Comparison of ENCODE assay signal across 8 cellular contexts in the genomic region with DNA sequence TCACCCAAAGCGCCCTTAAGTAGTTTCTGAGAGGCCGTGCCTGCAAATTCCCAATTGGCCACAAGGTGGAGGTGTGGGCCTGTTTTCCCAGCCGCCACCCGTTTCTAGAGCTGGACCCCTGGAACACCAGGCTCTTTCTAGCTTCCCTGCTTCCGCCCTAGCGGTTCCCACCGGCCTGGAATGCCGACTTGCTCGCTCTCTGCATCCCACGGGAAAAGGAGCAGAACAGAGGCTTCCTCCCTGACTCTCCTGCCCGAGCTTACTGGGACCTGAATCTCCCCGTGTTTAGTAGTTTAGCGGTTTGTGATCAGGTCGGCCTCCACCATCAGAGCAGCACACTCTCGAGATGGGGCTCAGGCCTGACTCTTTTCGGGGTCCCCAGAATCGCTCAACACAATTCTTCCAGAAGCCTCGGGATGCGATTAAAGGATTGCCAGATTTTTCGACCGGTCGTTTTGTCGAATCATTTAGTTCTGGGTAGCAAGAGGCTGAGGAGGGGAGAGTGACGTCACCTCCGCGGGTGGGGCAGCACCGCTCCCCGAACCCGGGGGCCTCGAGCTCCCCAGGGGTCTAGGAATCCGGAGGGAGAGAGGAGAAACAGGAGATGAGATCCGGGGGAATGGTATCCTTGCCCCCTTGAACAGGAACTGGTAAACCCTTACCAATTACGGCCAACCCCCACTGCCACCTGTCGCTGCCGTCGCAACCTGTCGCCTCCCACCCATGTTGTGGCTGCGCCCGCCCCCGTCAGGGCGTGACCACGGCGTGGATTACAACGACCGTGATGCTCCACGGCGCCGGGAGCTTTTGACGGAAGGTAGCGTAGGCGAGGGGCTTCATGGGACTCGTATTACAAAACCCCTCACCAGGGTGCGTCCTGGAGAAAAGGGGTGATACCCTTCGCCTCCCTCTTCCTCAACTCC. TPM values are rescaled to one million over a fixed set of nuclear protein-coding genes. Genes with fewer than 3 reads are reported as not detected.
DNase-seq lines count a peak whose midpoint lies in the region; ATAC-seq, FAIRE-seq and TF ChIP-seq lines count a peak whose summit lies in the region.

No MANE protein-coding gene starts in this region.

- TF ChIP-seq CTCF in K562 (IDR thresholded peaks at IDR 0.05 in 2 of 3, conservative IDR thresholded peaks at IDR 0.05 in 1 of 3; ENCODE audit: insufficient read depth in 2 of 3, low read depth in 1 of 3, low read length in 3 of 3) (peak; percentile 89 to 91 (median 90)), keratinocyte (optimal IDR thresholded peaks at IDR 0.05 in 1 of 3, IDR thresholded peaks at IDR 0.05 in 1 of 3, conservative IDR thresholded peaks at IDR 0.05 in 1 of 3; ENCODE audit: extremely low read depth in 1 of 3, insufficient read depth in 2 of 3, low read length in 3 of 3) (peak; percentile 66 to 81 (median 77))

- DNase-seq in DMS 273 (lab: John Stamatoyannopoulos, UW; ENCODE audit: unreplicated experiment) (peak; percentile 79), GOT3 (lab: John Stamatoyannopoulos, UW) (peak; percentile 27), NCI-H1417 treated with DMSO at 0.1 percent for 48 hours (lab: John Stamatoyannopoulos, UW) (peak; percentile 37), UCSD-AML1 (lab: John Stamatoyannopoulos, UW; ENCODE audit: unreplicated experiment) (peak; percentile 89), K562 (ENCODE audit: extremely low read depth in 1 of 4, low spot score in 3 of 4) (peak; percentile 70 to 93 (median 78)), keratinocyte (ENCODE audit: low read depth, low spot score) (no peak)
- peak; percentile 71 to 85 for DNase-seq in stimulated activated CD4-positive, alpha-beta T cell treated with anti-CD3 and anti-CD28 coated beads, Interleukin-15, amount 100 ng/mL, for 1 hour (ENCODE audit: low read depth in 1 of 2, low spot score in 1 of 2)

- peaks cover 36 to 38% of the 10 kb centered on the region in 2 experiments for H3K4me1 ChIP-seq in K562 (replicated peaks in 1 of 2; ENCODE audit: control insufficient read depth in 2 of 2, insufficient read depth in 2 of 2, low read length in 2 of 2)
- peaks cover 3% of the 10 kb centered on the region for H3K4me1 ChIP-seq in keratinocyte (ENCODE audit: control insufficient read depth, extremely low read depth, insufficient read depth, low read length)

- H3K27ac ChIP-seq in K562 (ENCODE audit: extremely low read depth, low read depth, low read length) = peak overlapping the region; percentile 95
- H3K27ac ChIP-seq in keratinocyte (ENCODE audit: control insufficient read depth, insufficient read depth, low read length) = no peak overlapping the region

- peak overlapping the region; percentile 72 to 94 for H3K9ac ChIP-seq in K562 (ENCODE audit: insufficient read depth in 1 of 2, low read depth in 2 of 2, low read length in 2 of 2)
- no peak overlapping the region for H3K9ac ChIP-seq in keratinocyte (ENCODE audit: control insufficient read depth, extremely low read depth, insufficient read depth, low read length)

- CTCF ChIA-PET in K562 (lab: Yijun Ruan, JAX; ENCODE audit: low intra/inter-chr PET ratio) = interaction anchor here (0.5 to 2.5 kb wide), 6 partner anchors 57 to 347 kb away, joined by 3 to 14 read pairs (median 7); no protein-coding TSS in a partner anchor

- peak; percentile 86 to 91 for TF ChIP-seq RAD21 in K562 (CRISPR knock-in tag; conservative IDR thresholded peaks at IDR 0.05 in 1 of 2, IDR thresholded peaks at IDR 0.05 in 1 of 2)

- H4K20me1 ChIP-seq in K562 (replicated peaks; ENCODE audit: control insufficient read depth, insufficient read depth, low read length) (no peaks in the 10 kb centered on the region), keratinocyte (ENCODE audit: control insufficient read depth, extremely low read depth, insufficient read depth, low read length) (no peaks in the 10 kb centered on the region)

- H3K9me1 ChIP-seq in K562 (ENCODE audit: control insufficient read depth, insufficient read depth, low read length) = peaks cover 5% of the 10 kb centered on the region
- no peaks in the 10 kb centered on the region for H3K9me1 ChIP-seq in keratinocyte (ENCODE audit: control insufficient read depth, extremely low read depth, insufficient read depth, low read length)

- H3K79me2 ChIP-seq in K562 (ENCODE audit: control insufficient read depth, insufficient read depth, low read length) (peaks cover 28% of the 10 kb centered on the region), keratinocyte (ENCODE audit: control insufficient read depth, insufficient read depth, low read length) (no peaks in the 10 kb centered on the region)

- intact Hi-C loops in K562 (cut with micrococcal nuclease) = loop anchor here (1.0 kb wide), 1 partner anchor 104 kb away; no protein-coding TSS in a partner anchor

- peak; percentile 90 for FAIRE-seq in K562 (lab: Jason Lieb, UNC)
- no peak for FAIRE-seq in keratinocyte (lab: Jason Lieb, UNC)

- dilution Hi-C loops in keratinocyte (cut with MboI; ENCODE audit: extremely low pct_ligation_motif_present, low sequenced_read_pairs) = no loop called here

- ATAC-seq in K562 = peak; percentile 85
- ATAC-seq in GM19467 (IDR thresholded peaks at IDR 0.05; ENCODE audit: unreplicated experiment) = no peak

- no peak for TF ChIP-seq EP300 in K562 (IDR thresholded peaks at IDR 0.05; ENCODE audit: low read length)

- 1% methylated on average over 50 of the region's 54 CpGs for WGBS in K562 (ENCODE audit: insufficient coverage, low coverage, missing lambda C conversion rate)

- H3K27me3 ChIP-seq in K562 (ENCODE audit: control insufficient read depth in 2 of 2, insufficient read depth in 2 of 2, low read length in 2 of 2) = no peaks in the 10 kb centered on the region
- H3K27me3 ChIP-seq in keratinocyte (ENCODE audit: control insufficient read depth, extremely low read depth, insufficient read depth, low read length) = peaks cover 4% of the 10 kb centered on the region

- H3K4me2 ChIP-seq in K562 (ENCODE audit: insufficient read depth, low read length) (peak overlapping the region; percentile 94), keratinocyte (ENCODE audit: control insufficient read depth, extremely low read depth, insufficient read depth, low read depth, low read length) (peak overlapping the region; percentile 70)

- TF ChIP-seq POLR2A in K562 (conservative IDR thresholded peaks at IDR 0.05) = peak; percentile 3

- peak overlapping the region; percentile 94 for H2AFZ ChIP-seq in K562 (ENCODE audit: low read depth, low read length)
- H2AFZ ChIP-seq in keratinocyte (ENCODE audit: control insufficient read depth, low read length) = peak overlapping the region; percentile 79

- POLR2A ChIA-PET in K562 (lab: Yijun Ruan, JAX) = interaction anchor here (0.5 to 2.3 kb wide), 17 partner anchors 11 to 216 kb away, joined by 3 to 11 read pairs (median 4); a partner anchor contains a TSS

- in situ Hi-C loops in K562 (cut with MboI) = loop anchor here (10.0 kb wide), 1 partner anchor 427 kb away; no protein-coding TSS in a partner anchor

- no peaks in the 10 kb centered on the region for H3K9me3 ChIP-seq in K562 (replicated peaks; ENCODE audit: control insufficient read depth, insufficient read depth, low read depth, low read length)
- no peaks in the 10 kb centered on the region for H3K9me3 ChIP-seq in keratinocyte (ENCODE audit: control insufficient read depth, low read depth, low read length)

- peak overlapping the region; percentile 43 for H3K4me3 ChIP-seq in K562
- peak overlapping the region; percentile 16 to 51 (median 24) for H3K4me3 ChIP-seq in keratinocyte (ENCODE audit: control insufficient read depth in 2 of 3, extremely low read depth in 1 of 3, insufficient read depth in 2 of 3, low read depth in 1 of 3, low read length in 3 of 3)

- H3K36me3 ChIP-seq in K562 (ENCODE audit: control insufficient read depth, insufficient read depth, low read length) (no peaks in the 10 kb centered on the region; the same call in 2 of the 3 replicates), keratinocyte (ENCODE audit: control insufficient read depth in 2 of 2, extremely low read depth in 1 of 2, insufficient read depth in 2 of 2, low read length in 2 of 2) (no peaks in the 10 kb centered on the region)

- TSS peak; percentile 89 for BruUV-seq in K562 (replicated peaks; lab: Mats Ljungman, UMichigan)

RNA-seq across cellular contexts. Expression of a gene that starts 8.0 kb away (rescaled TPM):
- 3.9 and 8.3 TPM in 2 replicates for total RNA-seq in K562 (2011; cell fraction: chromatin; rRNA removed; ENCODE audit: low replicate concordance)
- 5.0 and 5.5 TPM in 2 replicates for total RNA-seq in K562 (2011; cell fraction: nucleolus; rRNA removed)
- total RNA-seq in K562 (2011; cell fraction: nucleoplasm; rRNA removed) = 3.6 and 5.6 TPM in 2 replicates
- total RNA-seq in K562 (2014; rRNA removed) = 0.41 and 0.78 TPM in 2 replicates
- 0.45 and 0.65 TPM in 2 replicates for total RNA-seq in K562 (2014; rRNA removed; fragmentation: Illumina TruSeq; extraction: Trizol)
- total RNA-seq in K562 (2015; rRNA removed; fragmentation: Illumina TruSeq; extraction: Trizol) = 0.45 and 0.76 TPM in 2 replicates
- 1.9 and 2.3 TPM in 2 replicates for total RNA-seq in K562 (2021)
- polyA plus RNA-seq in K562 (2011; rRNA removed) = 1.2 and 1.9 TPM in 2 replicates
- polyA plus RNA-seq in K562 (2011; cell fraction: cytosol; rRNA removed) = 1.4 and 1.9 TPM in 2 replicates
- polyA plus RNA-seq in K562 (2011; cell fraction: nucleus; rRNA removed) = 11.3 and 12.5 TPM in 2 replicates
- polyA plus RNA-seq in K562 (2012) = 2.0 and 3.0 TPM in 2 replicates
- polyA plus RNA-seq in K562 (2014; fragmentation: Illumina TruSeq; extraction: Trizol) = 0.89 and 1.1 TPM in 2 replicates
- polyA plus RNA-seq in K562 (2014; fragmentation: Nextera tagmentation; extraction: Ambion mirVana) = under 1 TPM; 0.25 to 0.49 TPM
- polyA plus RNA-seq in K562 (2014; rRNA removed) = 0.69 and 1.6 TPM in 2 replicates
- 0.42 and 0.57 TPM in 2 replicates for polyA minus RNA-seq in K562 (2011; rRNA and poly(A)+ RNA removed)
- polyA minus RNA-seq in K562 (2011; cell fraction: cytosol; rRNA and poly(A)+ RNA removed) = 1.5 TPM in 1 of 2 replicates, not detected in the other
- 2.0 and 2.2 TPM in 2 replicates for polyA minus RNA-seq in K562 (2011; cell fraction: nucleus; rRNA and poly(A)+ RNA removed)
- polyA plus RNA-seq in keratinocyte = 0.51 to 2.8 TPM (median 0.94 TPM) in 3 replicates
- polyA plus RNA-seq in keratinocyte (2011; ENCODE audit: low read depth) = not detected
- 0.22 and 0.31 TPM in 2 replicates for polyA plus RNA-seq in keratinocyte (2011; cell fraction: cytosol; rRNA removed)
- 6.2 and 6.7 TPM in 2 replicates for polyA plus RNA-seq in keratinocyte (2011; cell fraction: nucleus; rRNA removed)
- 0.30 and 1.2 TPM in 2 replicates for polyA plus RNA-seq in keratinocyte (2012; ENCODE audit: low replicate concordance)
- 0.67 to 0.96 TPM in 2 of 3 replicates, not detected in the other for polyA minus RNA-seq in keratinocyte
- not detected for polyA minus RNA-seq in keratinocyte (2011; cell fraction: cytosol; rRNA and poly(A)+ RNA removed)
- 0.23 and 0.63 TPM in 2 replicates for polyA minus RNA-seq in keratinocyte (2011; cell fraction: nucleus; rRNA and poly(A)+ RNA removed)

RNA-seq across cellular contexts. Expression of a gene that starts 18.8 kb away (rescaled TPM):
- 31.6 and 83.2 TPM in 2 replicates for total RNA-seq in K562 (2011; cell fraction: chromatin; rRNA removed; ENCODE audit: low replicate concordance)
- total RNA-seq in K562 (2011; cell fraction: nucleolus; rRNA removed) = 66.3 and 72.5 TPM in 2 replicates
- total RNA-seq in K562 (2011; cell fraction: nucleoplasm; rRNA removed) = 41.0 and 45.6 TPM in 2 replicates
- total RNA-seq in K562 (2014; rRNA removed) (51.4 and 68.1 TPM in 2 replicates), K562 (2014; rRNA removed; fragmentation: Illumina TruSeq; extraction: Trizol) (10.6 and 12.3 TPM in 2 replicates), K562 (2015; rRNA removed; fragmentation: Illumina TruSeq; extraction: Trizol) (32.9 and 35.0 TPM in 2 replicates), K562 (2021) (56.7 and 58.2 TPM in 2 replicates)
- polyA plus RNA-seq in K562 (2011; rRNA removed) (24.0 and 37.5 TPM in 2 replicates), K562 (2014; fragmentation: Illumina TruSeq; extraction: Trizol) (23.8 and 51.0 TPM in 2 replicates), K562 (2014; fragmentation: Nextera tagmentation; extraction: Ambion mirVana) (1 to 10 TPM in 1 of 2 experiments, under 1 TPM in 1; 0.11 to 1.5 TPM), K562 (2014; rRNA removed) (61.9 and 73.8 TPM in 2 replicates), keratinocyte (19.5 to 32.3 TPM (median 27.4 TPM) in 3 replicates)
- polyA plus RNA-seq in K562 (2011; cell fraction: cytosol; rRNA removed) = 42.2 and 70.3 TPM in 2 replicates
- polyA plus RNA-seq in K562 (2011; cell fraction: nucleus; rRNA removed) = 71.7 and 110 TPM in 2 replicates
- 51.4 and 65.3 TPM in 2 replicates for polyA plus RNA-seq in K562 (2012)
- 12.7 and 17.8 TPM in 2 replicates for polyA minus RNA-seq in K562 (2011; rRNA and poly(A)+ RNA removed)
- polyA minus RNA-seq in K562 (2011; cell fraction: cytosol; rRNA and poly(A)+ RNA removed) = 15.7 and 17.4 TPM in 2 replicates
- 28.8 and 37.7 TPM in 2 replicates for polyA minus RNA-seq in K562 (2011; cell fraction: nucleus; rRNA and poly(A)+ RNA removed)
- 20.5 TPM for polyA plus RNA-seq in keratinocyte (2011; ENCODE audit: low read depth)
- polyA plus RNA-seq in keratinocyte (2011; cell fraction: cytosol; rRNA removed) = 18.8 and 30.0 TPM in 2 replicates
- 23.5 and 32.7 TPM in 2 replicates for polyA plus RNA-seq in keratinocyte (2011; cell fraction: nucleus; rRNA removed)
- polyA plus RNA-seq in keratinocyte (2012; ENCODE audit: low replicate concordance) = 33.5 and 33.7 TPM in 2 replicates
- 20.0 to 33.8 TPM (median 22.9 TPM) in 3 replicates for polyA minus RNA-seq in keratinocyte
- polyA minus RNA-seq in keratinocyte (2011; cell fraction: cytosol; rRNA and poly(A)+ RNA removed) = 35.3 TPM
- polyA minus RNA-seq in keratinocyte (2011; cell fraction: nucleus; rRNA and poly(A)+ RNA removed) = 13.3 and 15.3 TPM in 2 replicates

RNA-seq across cellular contexts. Expression of a gene that starts 26.7 kb away (rescaled TPM):
- 79.9 and 373 TPM in 2 replicates for total RNA-seq in K562 (2011; cell fraction: chromatin; rRNA removed; ENCODE audit: low replicate concordance)
- total RNA-seq in K562 (2011; cell fraction: nucleolus; rRNA removed) = 460 and 477 TPM in 2 replicates
- total RNA-seq in K562 (2011; cell fraction: nucleoplasm; rRNA removed) = 147 and 179 TPM in 2 replicates
- total RNA-seq in K562 (2014; rRNA removed) (258 and 338 TPM in 2 replicates), K562 (2014; rRNA removed; fragmentation: Illumina TruSeq; extraction: Trizol) (15.3 and 28.3 TPM in 2 replicates), K562 (2015; rRNA removed; fragmentation: Illumina TruSeq; extraction: Trizol) (89.4 and 95.2 TPM in 2 replicates), K562 (2021) (296 and 312 TPM in 2 replicates)
- polyA plus RNA-seq in K562 (2011; rRNA removed) (45.2 and 88.6 TPM in 2 replicates), K562 (2014; fragmentation: Illumina TruSeq; extraction: Trizol) (47.8 and 97.9 TPM in 2 replicates), K562 (2014; fragmentation: Nextera tagmentation; extraction: Ambion mirVana) (1 to 10 TPM; 1.3 to 6.4 TPM), K562 (2014; rRNA removed) (161 and 163 TPM in 2 replicates), keratinocyte (8.7 to 12.2 TPM (median 10.7 TPM) in 3 replicates)
- polyA plus RNA-seq in K562 (2011; cell fraction: cytosol; rRNA removed) = 86.2 and 222 TPM in 2 replicates
- 460 and 607 TPM in 2 replicates for polyA plus RNA-seq in K562 (2011; cell fraction: nucleus; rRNA removed)
- 164 and 224 TPM in 2 replicates for polyA plus RNA-seq in K562 (2012)
- polyA minus RNA-seq in K562 (2011; rRNA and poly(A)+ RNA removed) = 33.3 and 52.7 TPM in 2 replicates
- polyA minus RNA-seq in K562 (2011; cell fraction: cytosol; rRNA and poly(A)+ RNA removed) = 165 and 236 TPM in 2 replicates
- polyA minus RNA-seq in K562 (2011; cell fraction: nucleus; rRNA and poly(A)+ RNA removed) = 166 and 171 TPM in 2 replicates
- 15.2 TPM for polyA plus RNA-seq in keratinocyte (2011; ENCODE audit: low read depth)
- polyA plus RNA-seq in keratinocyte (2011; cell fraction: cytosol; rRNA removed) = 3.7 and 12.7 TPM in 2 replicates
- 17.9 and 25.8 TPM in 2 replicates for polyA plus RNA-seq in keratinocyte (2011; cell fraction: nucleus; rRNA removed)
- 12.0 and 30.2 TPM in 2 replicates for polyA plus RNA-seq in keratinocyte (2012; ENCODE audit: low replicate concordance)
- polyA minus RNA-seq in keratinocyte = 13.6 to 35.0 TPM (median 17.4 TPM) in 3 replicates
- 40.7 TPM for polyA minus RNA-seq in keratinocyte (2011; cell fraction: cytosol; rRNA and poly(A)+ RNA removed)
- 15.3 and 24.7 TPM in 2 replicates for polyA minus RNA-seq in keratinocyte (2011; cell fraction: nucleus; rRNA and poly(A)+ RNA removed)

RNA-seq across cellular contexts. Expression of a gene that starts 28.3 kb away (rescaled TPM):
- 19.8 and 38.5 TPM in 2 replicates for total RNA-seq in K562 (2011; cell fraction: chromatin; rRNA removed; ENCODE audit: low replicate concordance)
- 17.0 and 18.4 TPM in 2 replicates for total RNA-seq in K562 (2011; cell fraction: nucleolus; rRNA removed)
- 18.8 and 48.6 TPM in 2 replicates for total RNA-seq in K562 (2011; cell fraction: nucleoplasm; rRNA removed)
- total RNA-seq in K562 (2014; rRNA removed) = 1.8 and 4.0 TPM in 2 replicates
- total RNA-seq in K562 (2014; rRNA removed; fragmentation: Illumina TruSeq; extraction: Trizol) = 1.4 and 1.7 TPM in 2 replicates
- total RNA-seq in K562 (2015; rRNA removed; fragmentation: Illumina TruSeq; extraction: Trizol) = 2.1 and 3.0 TPM in 2 replicates
- total RNA-seq in K562 (2021) = 20.2 and 26.2 TPM in 2 replicates
- polyA plus RNA-seq in K562 (2011; rRNA removed) = 2.0 and 3.7 TPM in 2 replicates
- polyA plus RNA-seq in K562 (2011; cell fraction: cytosol; rRNA removed) = 2.0 and 2.7 TPM in 2 replicates
- polyA plus RNA-seq in K562 (2011; cell fraction: nucleus; rRNA removed) = 12.7 and 28.1 TPM in 2 replicates
- polyA plus RNA-seq in K562 (2012) = 10.3 and 13.2 TPM in 2 replicates
- 14.9 and 16.4 TPM in 2 replicates for polyA plus RNA-seq in K562 (2014; fragmentation: Illumina TruSeq; extraction: Trizol)
- under 1 TPM; 0.03 to 0.06 TPM for polyA plus RNA-seq in K562 (2014; fragmentation: Nextera tagmentation; extraction: Ambion mirVana)
- 13.2 and 14.2 TPM in 2 replicates for polyA plus RNA-seq in K562 (2014; rRNA removed)
- 1.2 and 2.0 TPM in 2 replicates for polyA minus RNA-seq in K562 (2011; rRNA and poly(A)+ RNA removed)
- 8.9 and 10.9 TPM in 2 replicates for polyA minus RNA-seq in K562 (2011; cell fraction: cytosol; rRNA and poly(A)+ RNA removed)
- polyA minus RNA-seq in K562 (2011; cell fraction: nucleus; rRNA and poly(A)+ RNA removed) = 7.8 and 7.9 TPM in 2 replicates
- polyA plus RNA-seq in keratinocyte = 0.01 to 0.08 TPM in 2 of 3 replicates, not detected in the other
- not detected for polyA plus RNA-seq in keratinocyte (2011; ENCODE audit: low read depth)
- polyA plus RNA-seq in keratinocyte (2011; cell fraction: cytosol; rRNA removed) = 0.04 TPM in 1 of 2 replicates, not detected in the other
- polyA plus RNA-seq in keratinocyte (2011; cell fraction: nucleus; rRNA removed) = 0.32 and 0.99 TPM in 2 replicates
- 0.05 and 0.37 TPM in 2 replicates for polyA plus RNA-seq in keratinocyte (2012; ENCODE audit: low replicate concordance)
- polyA minus RNA-seq in keratinocyte = 0.03 to 0.39 TPM (median 0.10 TPM) in 3 replicates
- polyA minus RNA-seq in keratinocyte (2011; cell fraction: cytosol; rRNA and poly(A)+ RNA removed) = not detected
- polyA minus RNA-seq in keratinocyte (2011; cell fraction: nucleus; rRNA and poly(A)+ RNA removed) = 0.11 and 0.39 TPM in 2 replicates
